In genomic region chr3:129022114-129022994, GRCh38 we compare ENCODE assay signal across 14 cellular contexts. TPM values are rescaled to one million over a fixed set of nuclear protein-coding genes. Genes with fewer than 3 reads are reported as not detected.
DNase-seq lines count a peak whose midpoint lies in the region; ATAC-seq and TF ChIP-seq lines count a peak whose summit lies in the region.
"Had no signal": no experiment of that assay in that cellular context is flagged by ENCODE, and none has a peak within 500 bp of the region (broad histone marks: within the 10 kb centered on the region; RNA-seq: fewer than 3 reads in every experiment).

No MANE protein-coding gene starts in this region.

- H3K4me3 ChIP-seq in HFF-Myc (replicated peaks; ENCODE audit: low read depth, low read length) (no peak overlapping the region), coronary artery (no peak overlapping the region), skeletal muscle tissue (ENCODE audit: low read length in 3 of 3) (no peak overlapping the region)
- H3K4me3 ChIP-seq: tibial nerve had no signal

- no peaks in the 10 kb centered on the region for H3K9me3 ChIP-seq in skeletal muscle tissue (ENCODE audit: control insufficient read depth in 3 of 3, low read length in 3 of 3)
- H3K9me3 ChIP-seq: tibial nerve had no signal

- H3K4me1 ChIP-seq in skeletal muscle tissue (ENCODE audit: control insufficient read depth in 3 of 3, insufficient read depth in 3 of 3, low read length in 3 of 3) = peaks cover 22 to 35% (median 33%) of the 10 kb centered on the region in 3 donors

- peak overlapping the region in 1 of 3 donors; percentile 20 for H3K9ac ChIP-seq in skeletal muscle tissue (ENCODE audit: low read depth in 1 of 3, low read length in 3 of 3)

- H3K27ac ChIP-seq in coronary artery (peak overlapping the region; percentile 27 to 29), skeletal muscle tissue (ENCODE audit: low read depth, low read length) (peak overlapping the region; percentile 60)
- H3K27ac ChIP-seq: epithelial cell of prostate had no signal

- ATAC-seq in HG03095 (IDR thresholded peaks at IDR 0.05; ENCODE audit: unreplicated experiment) (no peak), GM18517 (IDR thresholded peaks at IDR 0.05; ENCODE audit: unreplicated experiment) (no peak)

- H3K36me3 ChIP-seq in skeletal muscle tissue (ENCODE audit: control insufficient read depth in 3 of 3, insufficient read depth in 3 of 3, low read length in 3 of 3) = no peaks in the 10 kb centered on the region
- H3K36me3 ChIP-seq: tibial nerve had no signal

- peaks cover 0 to 3% (median 0%) of the 10 kb centered on the region in 3 donors for H3K27me3 ChIP-seq in skeletal muscle tissue (ENCODE audit: control insufficient read depth in 3 of 3, insufficient read depth in 3 of 3, low read length in 3 of 3)
- H3K27me3 ChIP-seq: tibial nerve had no signal

- TF ChIP-seq CTCF in HFF-Myc (IDR thresholded peaks at IDR 0.05; ENCODE audit: low read depth, low read length, missing control alignments) (no peak), coronary artery (IDR thresholded peaks at IDR 0.05) (no peak)

- DNase-seq in HFF-Myc (ENCODE audit: extremely low read depth, low read depth) (peak; percentile 88), coronary artery (ENCODE audit: low spot score) (no peak), left kidney (ENCODE audit: low read depth, low spot score) (peak; percentile 69), NCI-H510A (lab: John Stamatoyannopoulos, UW) (no peak)
- DNase-seq in stimulated activated naive CD4-positive, alpha-beta T cell (lab: John Stamatoyannopoulos, UW) = no peak
- DNase-seq: amygdala; NCI-H1436 treated with DMSO at 0.1 percent for 48 hours; NK-92 treated with Interleukin-12 subunit alpha and Interleukin-12 subunit beta, amount 100 ng/mL, for 24 hours had no signal

RNA-seq across cellular contexts. Expression of gene EFCC1, which starts 21.2 kb away (rescaled TPM):
- 1.0 TPM for total RNA-seq in skeletal muscle tissue
- total RNA-seq: kidney epithelial cell had no signal

RNA-seq across cellular contexts. Expression of gene CFAP92, which starts 28.5 kb away (rescaled TPM):
- total RNA-seq in skeletal muscle tissue = 1.6 TPM

RNA-seq across cellular contexts. Expression of gene GP9, which starts 38.2 kb away (rescaled TPM):
- not detected for total RNA-seq in skeletal muscle tissue
- total RNA-seq: kidney epithelial cell, tibial nerve had no signal

Comparison
In these comparisons a context has a peak if more than half of its experiments do, and no peak if none do; other contexts are left out.
1. DNase-seq: peak in HFF-Myc (single experiment) and left kidney (single experiment); none in coronary artery (single experiment), stimulated activated naive CD4-positive, alpha-beta T cell (0 of 6) and NCI-H510A (single experiment).